Comparison of ENCODE assay signal across 21 cellular contexts in genomic region chr6:79801362-79801761, GRCh38.
"Had no signal": no experiment of that assay in that cellular context is flagged by ENCODE, and none has a peak within 500 bp of the region (broad histone marks: within the 10 kb centered on the region; RNA-seq: fewer than 3 reads in every experiment).

No MANE protein-coding gene starts in this region.

- H3K9me3 Mint-ChIP-seq: activated naive CD4-positive, alpha-beta T cell treated with anti-CD3 and anti-CD28 coated beads, Interleukin-2, amount 10 ng/mL, durations not matched to agents 7 days and 5 days; nephron progenitor cell had no signal

- ATAC-seq: left lobe of liver, lower lobe of right lung, mucosa of descending colon, right cardiac atrium had no signal

- DNase-seq: activated CD4-positive, alpha-beta T cell treated with anti-CD3 and anti-CD28 coated beads, Interleukin-2, amount 10 ng/mL, durations not matched to agents 24 days and 14 days; activated CD8-positive, alpha-beta memory T cell treated with anti-CD3 and anti-CD28 coated beads, Interleukin-2, amount 50 U/mL, for 48 hours; activated effector memory CD4-positive, alpha-beta T cell treated with anti-CD3 and anti-CD28 coated beads, Interleukin-2, amount 50 U/mL, for 16 hours; activated naive CD4-positive, alpha-beta T cell treated with anti-CD3 and anti-CD28 coated beads, Interleukin-2, amount 10 ng/mL, durations not matched to agents 7 days and 5 days; activated T-cell treated with anti-CD3 and anti-CD28 coated beads, Interleukin-2, amount 50 U/mL, for 48 hours; aorta; effector CD4-positive, alpha-beta T cell; foreskin fibroblast; immature natural killer cell; lower lobe of right lung; mesendoderm; mucosa of descending colon; nephron progenitor cell; nucleus accumbens; right cardiac atrium; stimulated activated CD4-positive, alpha-beta T cell treated with anti-CD3 and anti-CD28 coated beads, Interleukin-12 subunit alpha, Interleukin-12 subunit beta, amount 100 ng/mL, for 4 hours; stimulated activated CD4-positive, alpha-beta T cell treated with anti-CD3 and anti-CD28 coated beads, Interleukin-4, amount 100 ng/mL, for 4 hours; stomach; transverse colon had no signal

- H3K27ac Mint-ChIP-seq: activated CD4-positive, alpha-beta T cell treated with anti-CD3 and anti-CD28 coated beads, Interleukin-2, amount 10 ng/mL, durations not matched to agents 24 days and 14 days; activated naive CD4-positive, alpha-beta T cell treated with anti-CD3 and anti-CD28 coated beads, Interleukin-2, amount 10 ng/mL, durations not matched to agents 7 days and 5 days; immature natural killer cell; nephron progenitor cell had no signal

- H3K4me1 Mint-ChIP-seq: activated naive CD4-positive, alpha-beta T cell treated with anti-CD3 and anti-CD28 coated beads, Interleukin-2, amount 10 ng/mL, durations not matched to agents 7 days and 5 days; immature natural killer cell had no signal

- H3K4me3 Mint-ChIP-seq: activated CD4-positive, alpha-beta T cell treated with anti-CD3 and anti-CD28 coated beads, Interleukin-2, amount 10 ng/mL, durations not matched to agents 24 days and 14 days; activated naive CD4-positive, alpha-beta T cell treated with anti-CD3 and anti-CD28 coated beads, Interleukin-2, amount 10 ng/mL, durations not matched to agents 7 days and 5 days; brain; immature natural killer cell; nephron progenitor cell had no signal

- H3K36me3 Mint-ChIP-seq: activated naive CD4-positive, alpha-beta T cell treated with anti-CD3 and anti-CD28 coated beads, Interleukin-2, amount 10 ng/mL, durations not matched to agents 7 days and 5 days; brain; immature natural killer cell had no signal
